ENCODE assay signal across 18 cellular contexts in the genomic region with DNA sequence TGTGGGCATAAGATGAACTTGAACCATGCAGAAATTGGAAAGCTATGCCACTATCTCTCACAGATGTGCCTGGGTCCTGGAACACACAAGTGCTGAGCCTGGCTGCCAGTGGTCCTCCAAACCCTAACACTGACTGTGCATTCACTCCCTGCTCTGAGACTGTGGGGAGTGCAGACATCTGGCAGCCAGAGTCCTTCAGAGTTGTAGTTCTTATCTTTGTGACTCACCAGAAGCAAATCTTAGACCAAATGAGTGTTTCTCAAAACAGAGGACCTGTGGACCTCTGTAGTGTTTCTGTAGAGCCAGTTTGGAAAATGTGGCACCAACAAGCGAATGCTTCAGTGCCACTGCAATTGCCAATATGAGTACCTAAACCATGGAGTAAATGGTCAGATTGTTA.
A peak's percentile ranks its signal among the peaks of the same experiment; 100 is the strongest.
DNase-seq lines count a peak whose midpoint lies in the region; ATAC-seq and TF ChIP-seq lines count a peak whose summit lies in the region.
"Had no signal": no experiment of that assay in that cellular context is flagged by ENCODE, and none has a peak within 500 bp of the region (broad histone marks: within the 10 kb centered on the region; RNA-seq: fewer than 3 reads in every experiment).

No MANE protein-coding gene starts in this region.

- H3K4me3 Mint-ChIP-seq in progenitor cell of endocrine pancreas (ENCODE audit: low read depth) = no peak overlapping the region
- H3K4me3 Mint-ChIP-seq: activated CD4-positive, alpha-beta memory T cell treated with anti-CD3 and anti-CD28 coated beads for 36 hours; activated T-helper 17 cell treated with anti-CD3 and anti-CD28 coated beads, Interleukin-2, amount 50 U/mL, for 72 hours; endodermal cell; naive B cell had no signal

- H3K4me1 ChIP-seq in SK-N-SH (ENCODE audit: control insufficient read depth in 1 of 2, insufficient read depth in 2 of 2, low read depth in 1 of 2, low read length in 1 of 2) = peaks cover 4 to 12% of the 10 kb centered on the region in 2 experiments; a peak in 3 of 4 replicates
- H3K4me1 ChIP-seq: ascending aorta, uterus had no signal

- peak in 1 of 2 experiments; percentile 49; a peak in 1 of 4 replicates for TF ChIP-seq EP300 in SK-N-SH (IDR thresholded peaks at IDR 0.05; ENCODE audit: borderline replicate concordance in 1 of 2, low read depth in 1 of 2, low read length in 1 of 2)

- POLR2A ChIA-PET in SK-N-SH (lab: Yijun Ruan, JAX) = no interaction called here

- ATAC-seq in HG02623 (IDR thresholded peaks at IDR 0.05; ENCODE audit: unreplicated experiment) (no peak), GM19324 (IDR thresholded peaks at IDR 0.05; ENCODE audit: low FRiP score, unreplicated experiment) (no peak)
- ATAC-seq: activated T-helper 17 cell treated with anti-CD3 and anti-CD28 coated beads, Interleukin-2, amount 50 U/mL, for 72 hours; left colon had no signal

- peak; percentile 27 for DNase-seq in GM04503 (ENCODE audit: low read depth)
- DNase-seq in SK-N-SH = peak; percentile 21
- peak; percentile 78 for DNase-seq in fibroblast of pulmonary artery (ENCODE audit: low read depth)
- DNase-seq in skeletal muscle cell (ENCODE audit: low read depth) = peak; percentile 36
- no peak for DNase-seq in progenitor cell of endocrine pancreas (ENCODE audit: low spot score, unreplicated experiment)
- DNase-seq: activated CD4-positive, alpha-beta memory T cell treated with anti-CD3 and anti-CD28 coated beads for 36 hours; endodermal cell; left colon; naive B cell; NCI-H2171; NK-92 treated with Interleukin-12 subunit alpha and Interleukin-12 subunit beta, amount 100 ng/mL, for 24 hours; SIG-M5; stimulated activated CD4-positive, alpha-beta T cell treated with anti-CD3 and anti-CD28 coated beads, Interleukin-2, amount 100 ng/mL, for 48 hours; uterus had no signal

- 0 out of 2 replicates have a peak overlapping the region, but pooled peaks have one; percentile 5 for H3K4me2 ChIP-seq in SK-N-SH

- TF ChIP-seq RAD21 in SK-N-SH (IDR thresholded peaks at IDR 0.05; ENCODE audit: low read length) = no peak

- H3F3A ChIP-seq in SK-N-SH (replicated peaks; ENCODE audit: insufficient read depth) = peaks cover 17% of the 10 kb centered on the region

- H3K36me3 Mint-ChIP-seq in progenitor cell of endocrine pancreas (ENCODE audit: insufficient read depth) = no peaks in the 10 kb centered on the region
- H3K36me3 Mint-ChIP-seq: activated CD4-positive, alpha-beta memory T cell treated with anti-CD3 and anti-CD28 coated beads for 36 hours; naive B cell had no signal

- H3K4me3 ChIP-seq in SK-N-SH (ENCODE audit: low read depth in 2 of 2, low read length in 1 of 2) (no peak overlapping the region), fibroblast of pulmonary artery (replicated peaks; ENCODE audit: low read depth, low read length) (no peak overlapping the region), skeletal muscle cell (ENCODE audit: low read depth, low read length) (no peak overlapping the region)
- H3K4me3 ChIP-seq: ascending aorta, uterus had no signal

- no peaks in the 10 kb centered on the region for H3K27me3 ChIP-seq in SK-N-SH (ENCODE audit: insufficient read depth)
- H3K27me3 ChIP-seq: ascending aorta, uterus had no signal

- H3K27me3 Mint-ChIP-seq in progenitor cell of endocrine pancreas = no peaks in the 10 kb centered on the region
- H3K27me3 Mint-ChIP-seq: activated CD4-positive, alpha-beta memory T cell treated with anti-CD3 and anti-CD28 coated beads for 36 hours; activated T-helper 17 cell treated with anti-CD3 and anti-CD28 coated beads, Interleukin-2, amount 50 U/mL, for 72 hours; naive B cell had no signal

- CTCF ChIA-PET in SK-N-SH (lab: Yijun Ruan, JAX) = interaction anchor here (1.1 kb wide), 1 partner anchor 28 kb away, joined by 3 read pairs; no protein-coding TSS in a partner anchor

- no peaks in the 10 kb centered on the region for H3K79me2 ChIP-seq in SK-N-SH (ENCODE audit: insufficient read depth)

- no peaks in the 10 kb centered on the region for H3K9me3 ChIP-seq in SK-N-SH
- H3K9me3 ChIP-seq: ascending aorta, uterus had no signal

- no peaks in the 10 kb centered on the region for H3K4me1 Mint-ChIP-seq in progenitor cell of endocrine pancreas (ENCODE audit: low read depth)
- H3K4me1 Mint-ChIP-seq: activated T-helper 17 cell treated with anti-CD3 and anti-CD28 coated beads, Interleukin-2, amount 50 U/mL, for 72 hours; naive B cell had no signal

- H3K9ac ChIP-seq in SK-N-SH = no peak overlapping the region

- H3K9me2 ChIP-seq in SK-N-SH = no peaks in the 10 kb centered on the region

- no peaks in the 10 kb centered on the region for H4K20me1 ChIP-seq in SK-N-SH (ENCODE audit: insufficient read depth)

- H3K9me3 Mint-ChIP-seq in progenitor cell of endocrine pancreas (ENCODE audit: low read depth) = no peaks in the 10 kb centered on the region
- H3K9me3 Mint-ChIP-seq: activated CD4-positive, alpha-beta memory T cell treated with anti-CD3 and anti-CD28 coated beads for 36 hours; activated T-helper 17 cell treated with anti-CD3 and anti-CD28 coated beads, Interleukin-2, amount 50 U/mL, for 72 hours; endodermal cell had no signal

- H2AFZ ChIP-seq in SK-N-SH (ENCODE audit: low read depth) = no peak overlapping the region

- H3K36me3 ChIP-seq in SK-N-SH (replicated peaks in 1 of 2; ENCODE audit: control insufficient read depth in 1 of 2, insufficient read depth in 2 of 2, low read length in 1 of 2) = no peaks in the 10 kb centered on the region
- H3K36me3 ChIP-seq: ascending aorta, uterus had no signal

- TF ChIP-seq CTCF in SK-N-SH (IDR thresholded peaks at IDR 0.05) (no peak), fibroblast of pulmonary artery (IDR thresholded peaks at IDR 0.05; ENCODE audit: low read length, missing control alignments) (no peak), progenitor cell of endocrine pancreas (IDR thresholded peaks at IDR 0.05; ENCODE audit: unreplicated experiment) (no peak)

- H3K27ac Mint-ChIP-seq in progenitor cell of endocrine pancreas = no peak overlapping the region
- H3K27ac Mint-ChIP-seq: activated CD4-positive, alpha-beta memory T cell treated with anti-CD3 and anti-CD28 coated beads for 36 hours; activated T-helper 17 cell treated with anti-CD3 and anti-CD28 coated beads, Interleukin-2, amount 50 U/mL, for 72 hours; endodermal cell; naive B cell had no signal

- peak overlapping the region; percentile 2 to 31; a peak in 2 of 4 replicates for H3K27ac ChIP-seq in SK-N-SH (ENCODE audit: low read depth in 2 of 2, low read length in 1 of 2)
- H3K27ac ChIP-seq: ascending aorta, uterus had no signal

- 84% methylated on average over 1 of the region's 1 CpG for WGBS in SK-N-SH (ENCODE audit: low lambda C conversion rate)

TF ChIP-seq in SK-N-SH, 30 proteins besides CTCF, POLR2A, EP300 and RAD21 (continues in another document):
- TF ChIP-seq RCOR1 (IDR thresholded peaks at IDR 0.05; ENCODE audit: low read length) = peak; percentile 8; the same call in 1 of the 2 replicates
- no peak for TF ChIP-seq EZH2phosphoT487 (IDR thresholded peaks at IDR 0.05; ENCODE audit: borderline replicate concordance, low read depth)
- no peak for TF ChIP-seq YY1 (IDR thresholded peaks at IDR 0.05; ENCODE audit: low read depth)
- TF ChIP-seq FOXJ3 (CRISPR knock-in tag; IDR thresholded peaks at IDR 0.05) = no peak
- TF ChIP-seq GATA2 (CRISPR knock-in tag; IDR thresholded peaks at IDR 0.05) = peak; percentile 51; the same call in 1 of the 2 replicates
- TF ChIP-seq NFIC (IDR thresholded peaks at IDR 0.05; ENCODE audit: borderline replicate concordance) = 0 out of 2 replicates have a peak, but pooled peaks have one; percentile 35
- TF ChIP-seq, protein P1, sequence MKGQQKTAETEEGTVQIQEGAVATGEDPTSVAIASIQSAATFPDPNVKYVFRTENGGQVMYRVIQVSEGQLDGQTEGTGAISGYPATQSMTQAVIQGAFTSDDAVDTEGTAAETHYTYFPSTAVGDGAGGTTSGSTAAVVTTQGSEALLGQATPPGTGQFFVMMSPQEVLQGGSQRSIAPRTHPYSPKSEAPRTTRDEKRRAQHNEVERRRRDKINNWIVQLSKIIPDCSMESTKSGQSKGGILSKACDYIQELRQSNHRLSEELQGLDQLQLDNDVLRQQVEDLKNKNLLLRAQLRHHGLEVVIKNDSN (IDR thresholded peaks at IDR 0.05; ENCODE audit: borderline replicate concordance, low read depth) = no peak
- TF ChIP-seq, protein P2, sequence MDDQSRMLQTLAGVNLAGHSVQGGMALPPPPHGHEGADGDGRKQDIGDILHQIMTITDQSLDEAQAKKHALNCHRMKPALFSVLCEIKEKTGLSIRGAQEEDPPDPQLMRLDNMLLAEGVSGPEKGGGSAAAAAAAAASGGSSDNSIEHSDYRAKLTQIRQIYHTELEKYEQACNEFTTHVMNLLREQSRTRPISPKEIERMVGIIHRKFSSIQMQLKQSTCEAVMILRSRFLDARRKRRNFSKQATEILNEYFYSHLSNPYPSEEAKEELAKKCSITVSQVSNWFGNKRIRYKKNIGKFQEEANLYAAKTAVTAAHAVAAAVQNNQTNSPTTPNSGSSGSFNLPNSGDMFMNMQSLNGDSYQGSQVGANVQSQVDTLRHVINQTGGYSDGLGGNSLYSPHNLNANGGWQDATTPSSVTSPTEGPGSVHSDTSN (IDR thresholded peaks at IDR 0.05) = peak; percentile 39; the same call in 1 of the 2 replicates
- TF ChIP-seq TCF12 (IDR thresholded peaks at IDR 0.05) = peak; percentile 98
- TF ChIP-seq, protein P3, sequence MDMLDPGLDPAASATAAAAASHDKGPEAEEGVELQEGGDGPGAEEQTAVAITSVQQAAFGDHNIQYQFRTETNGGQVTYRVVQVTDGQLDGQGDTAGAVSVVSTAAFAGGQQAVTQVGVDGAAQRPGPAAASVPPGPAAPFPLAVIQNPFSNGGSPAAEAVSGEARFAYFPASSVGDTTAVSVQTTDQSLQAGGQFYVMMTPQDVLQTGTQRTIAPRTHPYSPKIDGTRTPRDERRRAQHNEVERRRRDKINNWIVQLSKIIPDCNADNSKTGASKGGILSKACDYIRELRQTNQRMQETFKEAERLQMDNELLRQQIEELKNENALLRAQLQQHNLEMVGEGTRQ (IDR thresholded peaks at IDR 0.05; ENCODE audit: borderline replicate concordance, low read depth, low read length) = no peak
- TF ChIP-seq CHD2 (IDR thresholded peaks at IDR 0.05; ENCODE audit: low read length, partially characterized antibody) = no peak
- no peak for TF ChIP-seq RFX5 (IDR thresholded peaks at IDR 0.05; ENCODE audit: low read length)
- TF ChIP-seq ELF1 (IDR thresholded peaks at IDR 0.05) = no peak
- peak; percentile 56 for TF ChIP-seq FOSL2 (IDR thresholded peaks at IDR 0.05; ENCODE audit: borderline replicate concordance, low read depth)
- TF ChIP-seq NRF1 (IDR thresholded peaks at IDR 0.05; ENCODE audit: low read depth, low read length) = no peak
